In the genomic region with DNA sequence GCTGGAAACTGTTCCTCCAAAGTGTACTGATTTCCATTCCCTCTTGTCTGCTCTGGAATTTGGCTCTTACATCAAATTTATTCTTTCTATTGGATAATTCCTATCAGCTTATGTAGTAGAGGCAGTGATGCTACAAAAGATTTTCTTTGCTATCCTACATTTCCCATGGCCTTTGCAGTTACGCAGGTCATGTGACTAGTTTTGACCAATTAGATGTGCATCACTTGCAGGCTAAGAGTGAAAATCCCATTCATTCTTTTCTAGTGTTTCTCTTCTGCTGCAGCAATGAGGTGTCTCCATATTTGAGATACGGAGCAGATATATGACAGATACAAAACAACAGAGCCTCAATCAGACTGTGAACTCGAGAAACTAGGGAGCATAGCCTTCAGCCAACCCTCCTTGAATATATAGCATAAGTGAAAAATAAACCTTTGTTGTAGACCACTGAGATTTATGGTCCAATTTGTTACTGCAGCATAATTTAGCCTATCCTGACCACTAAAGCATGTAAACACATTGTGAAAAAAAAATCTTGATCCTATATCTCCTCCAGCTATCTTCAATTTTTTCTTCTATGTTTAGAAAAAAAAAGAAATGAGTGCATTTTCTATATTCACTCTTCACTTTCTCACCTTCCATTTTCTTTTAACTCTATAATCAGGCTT, we compare ENCODE assay signal across 2 cellular contexts.
TF ChIP-seq lines count a peak whose summit lies in the region.

No MANE protein-coding gene starts in this region.

TF ChIP-seq in GM23338, 12 proteins besides CTCF, POLR2A, EP300 and RAD21 (continued from another document):
- TF ChIP-seq, protein P1, sequence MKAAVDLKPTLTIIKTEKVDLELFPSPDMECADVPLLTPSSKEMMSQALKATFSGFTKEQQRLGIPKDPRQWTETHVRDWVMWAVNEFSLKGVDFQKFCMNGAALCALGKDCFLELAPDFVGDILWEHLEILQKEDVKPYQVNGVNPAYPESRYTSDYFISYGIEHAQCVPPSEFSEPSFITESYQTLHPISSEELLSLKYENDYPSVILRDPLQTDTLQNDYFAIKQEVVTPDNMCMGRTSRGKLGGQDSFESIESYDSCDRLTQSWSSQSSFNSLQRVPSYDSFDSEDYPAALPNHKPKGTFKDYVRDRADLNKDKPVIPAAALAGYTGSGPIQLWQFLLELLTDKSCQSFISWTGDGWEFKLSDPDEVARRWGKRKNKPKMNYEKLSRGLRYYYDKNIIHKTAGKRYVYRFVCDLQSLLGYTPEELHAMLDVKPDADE (IDR thresholded peaks at IDR 0.05): no peak
- TF ChIP-seq ZNF331 (CRISPR knock-in tag; IDR thresholded peaks at IDR 0.05; ENCODE audit: low read depth) (no peak), REST (IDR thresholded peaks at IDR 0.05; ENCODE audit: unreplicated experiment) (no peak), ZNF462 (CRISPR knock-in tag; IDR thresholded peaks at IDR 0.05) (no peak), STAT1 (IDR thresholded peaks at IDR 0.05; ENCODE audit: unreplicated experiment) (no peak), ZNF114 (CRISPR knock-in tag; IDR thresholded peaks at IDR 0.05) (no peak), POLR2AphosphoS5 (IDR thresholded peaks at IDR 0.05; ENCODE audit: low read depth) (no peak), JUNB (IDR thresholded peaks at IDR 0.05; ENCODE audit: unreplicated experiment) (no peak)

TF ChIP-seq in K562, 482 proteins besides CTCF, POLR2A, EP300 and RAD21 (continued from another document):
- TF ChIP-seq, protein P2, sequence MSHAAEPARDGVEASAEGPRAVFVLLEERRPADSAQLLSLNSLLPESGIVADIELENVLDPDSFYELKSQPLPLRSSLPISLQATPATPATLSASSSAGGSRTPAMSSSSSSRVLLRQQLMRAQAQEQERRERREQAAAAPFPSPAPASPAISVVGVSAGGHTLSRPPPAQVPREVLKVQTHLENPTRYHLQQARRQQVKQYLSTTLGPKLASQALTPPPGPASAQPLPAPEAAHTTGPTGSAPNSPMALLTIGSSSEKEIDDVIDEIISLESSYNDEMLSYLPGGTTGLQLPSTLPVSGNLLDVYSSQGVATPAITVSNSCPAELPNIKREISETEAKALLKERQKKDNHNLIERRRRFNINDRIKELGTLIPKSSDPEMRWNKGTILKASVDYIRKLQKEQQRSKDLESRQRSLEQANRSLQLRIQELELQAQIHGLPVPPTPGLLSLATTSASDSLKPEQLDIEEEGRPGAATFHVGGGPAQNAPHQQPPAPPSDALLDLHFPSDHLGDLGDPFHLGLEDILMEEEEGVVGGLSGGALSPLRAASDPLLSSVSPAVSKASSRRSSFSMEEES (CRISPR knock-in tag; IDR thresholded peaks at IDR 0.05): peak; percentile 73
- peak; percentile 5 for TF ChIP-seq NFYB (IDR thresholded peaks at IDR 0.05; ENCODE audit: extremely low read depth, insufficient read length)
- peak; percentile 89; the same call in 1 of the 2 replicates for TF ChIP-seq ZNF12 (CRISPR knock-in tag; IDR thresholded peaks at IDR 0.05)
- TF ChIP-seq TAF15 (IDR thresholded peaks at IDR 0.05; ENCODE audit: low read depth, low read length): no peak
TF ChIP-seq in K562: peak in this region for 3.
